ENCODE assay signal across 2 cellular contexts in genomic region chr6:144362042-144363018, GRCh38.
TF ChIP-seq lines count a peak whose summit lies in the region.

No MANE protein-coding gene starts in this region.

TF ChIP-seq in A549, 52 proteins besides CTCF, POLR2A, EP300 and RAD21 (continued from another document):
- TF ChIP-seq POLR2AphosphoS2 (conservative IDR thresholded peaks at IDR 0.05; ENCODE audit: low read length) (no peak), RNF2 (IDR thresholded peaks at IDR 0.05; ENCODE audit: borderline replicate concordance, low read depth) (no peak), SMC3 (IDR thresholded peaks at IDR 0.05) (no peak), CHD4 (IDR thresholded peaks at IDR 0.05; ENCODE audit: borderline replicate concordance) (no peak), FOSB (CRISPR knock-in tag; IDR thresholded peaks at IDR 0.05) (no peak), HEYL (CRISPR knock-in tag; IDR thresholded peaks at IDR 0.05) (no peak), MAFK (IDR thresholded peaks at IDR 0.05; ENCODE audit: partially characterized antibody) (no peak), BHLHE40 (IDR thresholded peaks at IDR 0.05; ENCODE audit: low read depth, low read length) (no peak), SREBF2 (IDR thresholded peaks at IDR 0.05) (no peak), ZC3H11A (IDR thresholded peaks at IDR 0.05) (no peak), FOSL2 (IDR thresholded peaks at IDR 0.05) (no peak), FOSL2 (CRISPR knock-in tag; IDR thresholded peaks at IDR 0.05) (no peak), CHD2 (IDR thresholded peaks at IDR 0.05; ENCODE audit: low read length, partially characterized antibody) (no peak)
- TF ChIP-seq, protein P1, sequence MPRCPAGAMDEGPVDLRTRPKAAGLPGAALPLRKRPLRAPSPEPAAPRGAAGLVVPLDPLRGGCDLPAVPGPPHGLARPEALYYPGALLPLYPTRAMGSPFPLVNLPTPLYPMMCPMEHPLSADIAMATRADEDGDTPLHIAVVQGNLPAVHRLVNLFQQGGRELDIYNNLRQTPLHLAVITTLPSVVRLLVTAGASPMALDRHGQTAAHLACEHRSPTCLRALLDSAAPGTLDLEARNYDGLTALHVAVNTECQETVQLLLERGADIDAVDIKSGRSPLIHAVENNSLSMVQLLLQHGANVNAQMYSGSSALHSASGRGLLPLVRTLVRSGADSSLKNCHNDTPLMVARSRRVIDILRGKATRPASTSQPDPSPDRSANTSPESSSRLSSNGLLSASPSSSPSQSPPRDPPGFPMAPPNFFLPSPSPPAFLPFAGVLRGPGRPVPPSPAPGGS (IDR thresholded peaks at IDR 0.05): no peak

TF ChIP-seq in H1, 55 proteins besides CTCF, POLR2A, EP300 and RAD21 (continued from another document):
- TF ChIP-seq, protein P2, sequence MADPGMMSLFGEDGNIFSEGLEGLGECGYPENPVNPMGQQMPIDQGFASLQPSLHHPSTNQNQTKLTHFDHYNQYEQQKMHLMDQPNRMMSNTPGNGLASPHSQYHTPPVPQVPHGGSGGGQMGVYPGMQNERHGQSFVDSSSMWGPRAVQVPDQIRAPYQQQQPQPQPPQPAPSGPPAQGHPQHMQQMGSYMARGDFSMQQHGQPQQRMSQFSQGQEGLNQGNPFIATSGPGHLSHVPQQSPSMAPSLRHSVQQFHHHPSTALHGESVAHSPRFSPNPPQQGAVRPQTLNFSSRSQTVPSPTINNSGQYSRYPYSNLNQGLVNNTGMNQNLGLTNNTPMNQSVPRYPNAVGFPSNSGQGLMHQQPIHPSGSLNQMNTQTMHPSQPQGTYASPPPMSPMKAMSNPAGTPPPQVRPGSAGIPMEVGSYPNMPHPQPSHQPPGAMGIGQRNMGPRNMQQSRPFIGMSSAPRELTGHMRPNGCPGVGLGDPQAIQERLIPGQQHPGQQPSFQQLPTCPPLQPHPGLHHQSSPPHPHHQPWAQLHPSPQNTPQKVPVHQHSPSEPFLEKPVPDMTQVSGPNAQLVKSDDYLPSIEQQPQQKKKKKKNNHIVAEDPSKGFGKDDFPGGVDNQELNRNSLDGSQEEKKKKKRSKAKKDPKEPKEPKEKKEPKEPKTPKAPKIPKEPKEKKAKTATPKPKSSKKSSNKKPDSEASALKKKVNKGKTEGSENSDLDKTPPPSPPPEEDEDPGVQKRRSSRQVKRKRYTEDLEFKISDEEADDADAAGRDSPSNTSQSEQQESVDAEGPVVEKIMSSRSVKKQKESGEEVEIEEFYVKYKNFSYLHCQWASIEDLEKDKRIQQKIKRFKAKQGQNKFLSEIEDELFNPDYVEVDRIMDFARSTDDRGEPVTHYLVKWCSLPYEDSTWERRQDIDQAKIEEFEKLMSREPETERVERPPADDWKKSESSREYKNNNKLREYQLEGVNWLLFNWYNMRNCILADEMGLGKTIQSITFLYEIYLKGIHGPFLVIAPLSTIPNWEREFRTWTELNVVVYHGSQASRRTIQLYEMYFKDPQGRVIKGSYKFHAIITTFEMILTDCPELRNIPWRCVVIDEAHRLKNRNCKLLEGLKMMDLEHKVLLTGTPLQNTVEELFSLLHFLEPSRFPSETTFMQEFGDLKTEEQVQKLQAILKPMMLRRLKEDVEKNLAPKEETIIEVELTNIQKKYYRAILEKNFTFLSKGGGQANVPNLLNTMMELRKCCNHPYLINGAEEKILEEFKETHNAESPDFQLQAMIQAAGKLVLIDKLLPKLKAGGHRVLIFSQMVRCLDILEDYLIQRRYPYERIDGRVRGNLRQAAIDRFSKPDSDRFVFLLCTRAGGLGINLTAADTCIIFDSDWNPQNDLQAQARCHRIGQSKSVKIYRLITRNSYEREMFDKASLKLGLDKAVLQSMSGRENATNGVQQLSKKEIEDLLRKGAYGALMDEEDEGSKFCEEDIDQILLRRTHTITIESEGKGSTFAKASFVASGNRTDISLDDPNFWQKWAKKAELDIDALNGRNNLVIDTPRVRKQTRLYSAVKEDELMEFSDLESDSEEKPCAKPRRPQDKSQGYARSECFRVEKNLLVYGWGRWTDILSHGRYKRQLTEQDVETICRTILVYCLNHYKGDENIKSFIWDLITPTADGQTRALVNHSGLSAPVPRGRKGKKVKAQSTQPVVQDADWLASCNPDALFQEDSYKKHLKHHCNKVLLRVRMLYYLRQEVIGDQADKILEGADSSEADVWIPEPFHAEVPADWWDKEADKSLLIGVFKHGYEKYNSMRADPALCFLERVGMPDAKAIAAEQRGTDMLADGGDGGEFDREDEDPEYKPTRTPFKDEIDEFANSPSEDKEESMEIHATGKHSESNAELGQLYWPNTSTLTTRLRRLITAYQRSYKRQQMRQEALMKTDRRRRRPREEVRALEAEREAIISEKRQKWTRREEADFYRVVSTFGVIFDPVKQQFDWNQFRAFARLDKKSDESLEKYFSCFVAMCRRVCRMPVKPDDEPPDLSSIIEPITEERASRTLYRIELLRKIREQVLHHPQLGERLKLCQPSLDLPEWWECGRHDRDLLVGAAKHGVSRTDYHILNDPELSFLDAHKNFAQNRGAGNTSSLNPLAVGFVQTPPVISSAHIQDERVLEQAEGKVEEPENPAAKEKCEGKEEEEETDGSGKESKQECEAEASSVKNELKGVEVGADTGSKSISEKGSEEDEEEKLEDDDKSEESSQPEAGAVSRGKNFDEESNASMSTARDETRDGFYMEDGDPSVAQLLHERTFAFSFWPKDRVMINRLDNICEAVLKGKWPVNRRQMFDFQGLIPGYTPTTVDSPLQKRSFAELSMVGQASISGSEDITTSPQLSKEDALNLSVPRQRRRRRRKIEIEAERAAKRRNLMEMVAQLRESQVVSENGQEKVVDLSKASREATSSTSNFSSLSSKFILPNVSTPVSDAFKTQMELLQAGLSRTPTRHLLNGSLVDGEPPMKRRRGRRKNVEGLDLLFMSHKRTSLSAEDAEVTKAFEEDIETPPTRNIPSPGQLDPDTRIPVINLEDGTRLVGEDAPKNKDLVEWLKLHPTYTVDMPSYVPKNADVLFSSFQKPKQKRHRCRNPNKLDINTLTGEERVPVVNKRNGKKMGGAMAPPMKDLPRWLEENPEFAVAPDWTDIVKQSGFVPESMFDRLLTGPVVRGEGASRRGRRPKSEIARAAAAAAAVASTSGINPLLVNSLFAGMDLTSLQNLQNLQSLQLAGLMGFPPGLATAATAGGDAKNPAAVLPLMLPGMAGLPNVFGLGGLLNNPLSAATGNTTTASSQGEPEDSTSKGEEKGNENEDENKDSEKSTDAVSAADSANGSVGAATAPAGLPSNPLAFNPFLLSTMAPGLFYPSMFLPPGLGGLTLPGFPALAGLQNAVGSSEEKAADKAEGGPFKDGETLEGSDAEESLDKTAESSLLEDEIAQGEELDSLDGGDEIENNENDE (IDR thresholded peaks at IDR 0.05; ENCODE audit: insufficient replicate concordance, low read length): no peak
